In genomic region chr20:24138951-24139350, GRCh38 we compare ENCODE assay signal across 21 cellular contexts.
"Had no signal": no experiment of that assay in that cellular context is flagged by ENCODE, and none has a peak within 500 bp of the region (broad histone marks: within the 10 kb centered on the region; RNA-seq: fewer than 3 reads in every experiment).

No MANE protein-coding gene starts in this region.

- H3K4me3 ChIP-seq: Peyer's patch, SJSA1, SK-N-MC had no signal

- H3K27me3 ChIP-seq: Peyer's patch, SJSA1 had no signal

- H3K4me1 ChIP-seq: Peyer's patch had no signal

- H3K36me3 ChIP-seq: Peyer's patch, SJSA1 had no signal

- H3K27ac ChIP-seq: Peyer's patch, SJSA1, SK-N-MC had no signal

- ATAC-seq: Right ventricle myocardium inferior had no signal

- DNase-seq: KBM-7, MV-4-11, NCI-H1048, NCI-H1105, NCI-H1417, NCI-H1436 treated with DMSO at 0.1 percent for 48 hours, NCI-H1694, NCI-H187 treated with DMSO at 0.1 percent for 48 hours, NCI-H2029 treated with DMSO at 0.1 percent for 48 hours, NCI-H2107, NCI-H226, NCI-H446, NCI-H510A, NCI-H524 treated with DMSO at 0.1 percent for 48 hours, NCI-H69, NCI-H774, Peyer's patch, SHP77 treated with DMSO at 0.1 percent for 48 hours had no signal

- H3K9me3 ChIP-seq: Peyer's patch, SJSA1 had no signal
